8 cellular contexts compared by ENCODE assay signal in genomic region chr17:49995055-49995738, GRCh38. TPM values are rescaled to one million over a fixed set of nuclear protein-coding genes. Genes with fewer than 3 reads are reported as not detected.
DNase-seq lines count a peak whose midpoint lies in the region; ATAC-seq and TF ChIP-seq lines count a peak whose summit lies in the region.

Gene DLX3 (minus strand): TSS chr17:49995224. CDS start chr17:49994998, 226 bp downstream.

- ATAC-seq in left colon (peak; percentile 67), HG02973 (IDR thresholded peaks at IDR 0.05; ENCODE audit: unreplicated experiment) (no peak), HG03039 (IDR thresholded peaks at IDR 0.05; ENCODE audit: unreplicated experiment) (no peak)
- ATAC-seq in stimulated activated naive CD8-positive, alpha-beta T cell treated with anti-CD3 and anti-CD28 coated beads, Interleukin-15, Interleukin-2, amounts not matched to agents 100 U/mL and 50 U/mL, for 24 hours = no peak

- POLR2A ChIA-PET in PC-9 (lab: Charles Lee; ENCODE audit: unreplicated experiment) = interaction anchor here (0.6 kb wide), 1 partner anchor 517 kb away, joined by 3 read pairs; no protein-coding TSS in a partner anchor

- CTCF ChIA-PET in PC-9 (lab: Charles Lee) = interaction anchor here (0.6 to 3.4 kb wide), 6 partner anchors 35 to 427 kb away, joined by 3 to 22 read pairs (median 5); no protein-coding TSS in a partner anchor

- DNase-seq in HK-2 (ENCODE audit: unreplicated experiment) (peak; percentile 38), PC-9 (peak; percentile 85 to 87), cerebellar cortex (ENCODE audit: low spot score) (peak; percentile 84), left colon (peak; percentile 61 to 70)
- DNase-seq in stimulated activated naive CD8-positive, alpha-beta T cell treated with anti-CD3 and anti-CD28 coated beads, Interleukin-15, Interleukin-2, amounts not matched to agents 100 U/mL and 50 U/mL, for 24 hours = peak; percentile 44

- H3K9me2 ChIP-seq in PC-9 (ENCODE audit: insufficient read depth) = no peaks in the 10 kb centered on the region

- TF ChIP-seq CTCF in PC-9 (conservative IDR thresholded peaks at IDR 0.05) = no peak

- H3K27me3 ChIP-seq in BLaER1 (peaks cover 78% of the 10 kb centered on the region), PC-9 (ENCODE audit: insufficient read depth, low read depth) (peaks cover 7% of the 10 kb centered on the region; the same call in 1 of the 2 replicates)

- H3K27ac ChIP-seq in BLaER1 (no peak within 1 kb of the TSS), PC-9 (no peak within 1 kb of the TSS)

- H3K36me3 ChIP-seq in BLaER1 = no peaks in the 10 kb centered on the region
- H3K36me3 ChIP-seq in PC-9 (ENCODE audit: low read depth) = no peaks in the 10 kb centered on the region

- H3K9ac ChIP-seq in BLaER1 = no peak within 1 kb of the TSS

- H3K4me1 ChIP-seq in BLaER1 (peaks cover 35% of the 10 kb centered on the region), PC-9 (replicated peaks; ENCODE audit: insufficient read depth) (peaks cover 34% of the 10 kb centered on the region)

- H3K4me2 ChIP-seq in BLaER1 (peak within 1 kb of the TSS; percentile 85), PC-9 (peak within 1 kb of the TSS; percentile 94)

- H3K4me3 ChIP-seq in BLaER1 (0 out of 2 replicates have a peak within 1 kb of the TSS, but pooled peaks have one; percentile 63), PC-9 (peak within 1 kb of the TSS; percentile 63)

- no peaks in the 10 kb centered on the region for H3K9me3 ChIP-seq in BLaER1
- H3K9me3 ChIP-seq in PC-9 (ENCODE audit: insufficient read depth, low read depth) = no peaks in the 10 kb centered on the region

- BruUV-seq in PC-9 (replicated peaks; lab: Mats Ljungman, UMichigan) = no TSS peak

- peaks cover 53% of the 10 kb centered on the region for H4K20me1 ChIP-seq in BLaER1
- H4K20me1 ChIP-seq in PC-9 (ENCODE audit: insufficient read depth) = no peaks in the 10 kb centered on the region

- intact Hi-C loops in PC-9 (cut with micrococcal nuclease; ENCODE audit: unreplicated experiment) (loop anchor here (1.0 to 10.0 kb wide), 4 partner anchors 43 to 580 kb away; partner anchors contain the start of gene PHB1), left colon (cut with DNase I, micrococcal nuclease) (loop anchor here (5.0 kb wide), 2 partner anchors 118 to 133 kb away; no protein-coding TSS in a partner anchor)

- H2AFZ ChIP-seq in PC-9 = peak within 1 kb of the TSS; percentile 70

- H3K79me2 ChIP-seq in PC-9 (ENCODE audit: low read depth) = peaks cover 6% of the 10 kb centered on the region; the same call in 1 of the 2 replicates

- H3F3A ChIP-seq in PC-9 (ENCODE audit: insufficient read depth, low read depth) = peaks cover 14% of the 10 kb centered on the region

RNA-seq across cellular contexts. Expression of gene DLX3, which starts in this region (rescaled TPM):
- total RNA-seq in PC-9 (2021) = 1.2 and 2.0 TPM in 2 replicates
- not detected for total RNA-seq in left colon

Comparison
In these comparisons a context has a peak if more than half of its experiments do, and no peak if none do; other contexts are left out.
1. Peak in DNase-seq and ATAC-seq in left colon; RNA of the gene not detected or under 1 TPM.